19 cellular contexts compared by ENCODE assay signal in genomic region chr14:63685401-63685800, GRCh38. TPM values are rescaled to one million over a fixed set of nuclear protein-coding genes. Genes with fewer than 3 reads are reported as not detected.
A peak's percentile ranks its signal among the peaks of the same experiment; 100 is the strongest.
DNase-seq lines count a peak whose midpoint lies in the region; FAIRE-seq and TF ChIP-seq lines count a peak whose summit lies in the region.
"Had no signal": no experiment of that assay in that cellular context is flagged by ENCODE, and none has a peak within 500 bp of the region (broad histone marks: within the 10 kb centered on the region; RNA-seq: fewer than 3 reads in every experiment).

No MANE protein-coding gene starts in this region.

- no peaks in the 10 kb centered on the region for H3K36me3 ChIP-seq in kidney (ENCODE audit: control insufficient read depth in 1 of 2, insufficient read depth in 2 of 2, low read length in 2 of 2)
- H3K36me3 ChIP-seq: HAP-1 had no signal

- intact Hi-C loops in kidney (cut with DNase I): no loop called here

- DNase-seq in HTR-8/SVneo (ENCODE audit: insufficient read length, low spot score): no peak
- no peak for DNase-seq in kidney
- DNase-seq in HuH-7.5 (ENCODE audit: low spot score): no peak
- DNase-seq in activated CD8-positive, alpha-beta memory T cell treated with anti-CD3 and anti-CD28 coated beads for 24 hours: no peak
- DNase-seq in T1000 (lab: John Stamatoyannopoulos, UW): no peak
- DNase-seq: 8988T; C1 segment of cervical spinal cord; Calu3; CD4-positive, alpha-beta memory T cell; COR-L47; DMS53; DMS79 treated with DMSO at 0.1 percent for 48 hours; HFFc6 had no signal

- no peak for TF ChIP-seq CTCF in kidney (IDR thresholded peaks at IDR 0.05; ENCODE audit: borderline replicate concordance, extremely low read depth, insufficient read depth)

- no peak overlapping the region for H3K27ac ChIP-seq in kidney (ENCODE audit: low read depth in 2 of 2, low read length in 2 of 2)

- no peak overlapping the region for H3K4me3 ChIP-seq in kidney (ENCODE audit: low read length in 2 of 2)
- H3K4me3 ChIP-seq: GM23338, HAP-1 had no signal

- no peak overlapping the region for H3K9ac ChIP-seq in kidney (ENCODE audit: low read length in 2 of 2)

- FAIRE-seq in A204.1 (lab: Jason Lieb, UNC) (peak; percentile 37), HTR-8/SVneo (lab: Jason Lieb, UNC) (peak; percentile 64), TTC549 (lab: Jason Lieb, UNC) (peak; percentile 17), kidney (lab: Jason Lieb, UNC) (peak; percentile 39)
- FAIRE-seq: GM12892, H54 had no signal

- no peaks in the 10 kb centered on the region for H3K9me3 ChIP-seq in kidney (ENCODE audit: control insufficient read depth in 1 of 2, low read length in 2 of 2)
- H3K9me3 ChIP-seq: HAP-1 had no signal

- H3K4me1 ChIP-seq in kidney (ENCODE audit: control insufficient read depth in 1 of 2, insufficient read depth in 1 of 2, low read depth in 1 of 2, low read length in 2 of 2): no peaks in the 10 kb centered on the region
- H3K4me1 ChIP-seq: HAP-1 had no signal

RNA-seq across cellular contexts. Expression of gene SGPP1, which starts 42.5 kb away (rescaled TPM):
- total RNA-seq in kidney: 20.9 TPM
- 24.0 TPM for polyA plus RNA-seq in kidney (ENCODE audit: insufficient read depth, low read depth, low replicate concordance)

RNA-seq across cellular contexts. Expression of gene WDR89, which starts 43.7 kb away (rescaled TPM):
- 15.7 TPM for total RNA-seq in kidney
- 10.8 TPM for polyA plus RNA-seq in kidney (ENCODE audit: insufficient read depth, low read depth, low replicate concordance)
